Comparison of ENCODE assay signal across 28 cellular contexts in genomic region chr9:27073841-27074728, GRCh38. TPM values are rescaled to one million over a fixed set of nuclear protein-coding genes. Genes with fewer than 3 reads are reported as not detected.
"Had no signal": no experiment of that assay in that cellular context is flagged by ENCODE, and none has a peak within 500 bp of the region (broad histone marks: within the 10 kb centered on the region; RNA-seq: fewer than 3 reads in every experiment).

No MANE protein-coding gene starts in this region.

- H3K4me2 ChIP-seq: hepatocyte had no signal

- H3K4me1 Mint-ChIP-seq: activated CD4-positive, alpha-beta T cell treated with anti-CD3 and anti-CD28 coated beads, Interleukin-2, amount 10 ng/mL, durations not matched to agents 24 days and 14 days; activated CD8-positive, alpha-beta memory T cell treated with anti-CD3 and anti-CD28 coated beads, Interleukin-2, amount 10 ng/mL, durations not matched to agents 7 days and 5 days; central memory CD8-positive, alpha-beta T cell; immature natural killer cell; nephron progenitor cell; T-helper 17 cell had no signal

- H3K36me3 ChIP-seq: ascending aorta, brain microvascular endothelial cell, colonic mucosa, left ventricle myocardium inferior, thyroid gland had no signal

- H3K27me3 ChIP-seq: ascending aorta, brain microvascular endothelial cell, colonic mucosa, dorsolateral prefrontal cortex, hepatocyte, thyroid gland had no signal

- H2AFZ ChIP-seq: hepatocyte, parathyroid adenoma had no signal

- H3K4me3 Mint-ChIP-seq: activated CD4-positive, alpha-beta T cell treated with anti-CD3 and anti-CD28 coated beads, Interleukin-2, amount 10 ng/mL, durations not matched to agents 24 days and 14 days; activated CD8-positive, alpha-beta memory T cell treated with anti-CD3 and anti-CD28 coated beads, Interleukin-2, amount 10 ng/mL, durations not matched to agents 7 days and 5 days; activated CD8-positive, alpha-beta T cell treated with anti-CD3 and anti-CD28 coated beads for 36 hours; activated T-helper 1 cell treated with anti-CD3 and anti-CD28 coated beads, Interleukin-12 subunit alpha, Interleukin-12 subunit beta, Interleukin-2, Interleukin-4 antibody, amounts not matched to agents 30 ng/mL and 10 ng/mL and 1 ng/mL, durations not matched to agents 14 hours and 24 hours and 36 hours; central memory CD8-positive, alpha-beta T cell; effector memory CD8-positive, alpha-beta T cell; immature natural killer cell; nephron progenitor cell; stimulated activated naive CD8-positive, alpha-beta T cell treated with anti-CD3 and anti-CD28 coated beads, Interleukin-15, Interleukin-2, amounts not matched to agents 100 ng/mL and 50 ng/mL, for 24 hours; T-helper 17 cell had no signal

- DNase-seq: activated CD4-positive, alpha-beta T cell treated with anti-CD3 and anti-CD28 coated beads, Interleukin-2, amount 10 ng/mL, durations not matched to agents 24 days and 14 days; activated CD8-positive, alpha-beta memory T cell treated with anti-CD3 and anti-CD28 coated beads, Interleukin-2, amount 10 ng/mL, durations not matched to agents 7 days and 5 days; activated CD8-positive, alpha-beta T cell treated with anti-CD3 and anti-CD28 coated beads for 36 hours; activated gamma-delta T cell; activated naive CD4-positive, alpha-beta T cell treated with anti-CD3 and anti-CD28 coated beads, Interleukin-2, amount 50 U/mL, for 16 hours; brain microvascular endothelial cell; colonic mucosa; dorsolateral prefrontal cortex; effector memory CD8-positive, alpha-beta T cell; glutamatergic neuron; immature natural killer cell; kidney glomerular epithelial cell; left ventricle myocardium inferior; midbrain; nephron progenitor cell; nucleus accumbens; right cardiac atrium; stimulated activated CD4-positive, alpha-beta T cell treated with anti-CD3 and anti-CD28 coated beads, Interleukin-12 subunit alpha, Interleukin-12 subunit beta, amount 100 ng/mL, for 4 hours; stimulated activated CD4-positive, alpha-beta T cell treated with anti-CD3 and anti-CD28 coated beads, Interleukin-4, amount 100 ng/mL, for 4 hours; substantia nigra; T-helper 17 cell; thyroid gland had no signal

- H3K79me2 ChIP-seq: hepatocyte, parathyroid adenoma had no signal

- H3K9me3 Mint-ChIP-seq: activated CD8-positive, alpha-beta T cell treated with anti-CD3 and anti-CD28 coated beads for 36 hours; activated T-helper 1 cell treated with anti-CD3 and anti-CD28 coated beads, Interleukin-12 subunit alpha, Interleukin-12 subunit beta, Interleukin-2, Interleukin-4 antibody, amounts not matched to agents 30 ng/mL and 10 ng/mL and 1 ng/mL, durations not matched to agents 14 hours and 24 hours and 36 hours; central memory CD8-positive, alpha-beta T cell; effector memory CD8-positive, alpha-beta T cell had no signal

- H3K27ac ChIP-seq: ascending aorta, brain microvascular endothelial cell, colonic mucosa, dorsolateral prefrontal cortex, hepatocyte, left ventricle myocardium inferior, parathyroid adenoma, thyroid gland had no signal

- H3K27me3 Mint-ChIP-seq: activated CD4-positive, alpha-beta T cell treated with anti-CD3 and anti-CD28 coated beads, Interleukin-2, amount 10 ng/mL, durations not matched to agents 24 days and 14 days; activated CD8-positive, alpha-beta memory T cell treated with anti-CD3 and anti-CD28 coated beads, Interleukin-2, amount 10 ng/mL, durations not matched to agents 7 days and 5 days; activated CD8-positive, alpha-beta T cell treated with anti-CD3 and anti-CD28 coated beads for 36 hours; central memory CD8-positive, alpha-beta T cell; effector memory CD8-positive, alpha-beta T cell; stimulated activated naive CD8-positive, alpha-beta T cell treated with anti-CD3 and anti-CD28 coated beads, Interleukin-15, Interleukin-2, amounts not matched to agents 100 ng/mL and 50 ng/mL, for 24 hours; T-helper 17 cell had no signal

- H3K9me3 ChIP-seq: ascending aorta, colonic mucosa, left ventricle myocardium inferior, thyroid gland had no signal

- H3K9ac ChIP-seq: parathyroid adenoma had no signal

- H3K4me1 ChIP-seq: ascending aorta, colonic mucosa, left ventricle myocardium inferior, parathyroid adenoma, thyroid gland had no signal

- H3K4me3 ChIP-seq: ascending aorta, colonic mucosa, dorsolateral prefrontal cortex, hepatocyte, left ventricle myocardium inferior, thyroid gland had no signal

- H3K27ac Mint-ChIP-seq: activated CD4-positive, alpha-beta T cell treated with anti-CD3 and anti-CD28 coated beads, Interleukin-2, amount 10 ng/mL, durations not matched to agents 24 days and 14 days; activated CD8-positive, alpha-beta memory T cell treated with anti-CD3 and anti-CD28 coated beads, Interleukin-2, amount 10 ng/mL, durations not matched to agents 7 days and 5 days; activated CD8-positive, alpha-beta T cell treated with anti-CD3 and anti-CD28 coated beads for 36 hours; activated T-helper 1 cell treated with anti-CD3 and anti-CD28 coated beads, Interleukin-12 subunit alpha, Interleukin-12 subunit beta, Interleukin-2, Interleukin-4 antibody, amounts not matched to agents 30 ng/mL and 10 ng/mL and 1 ng/mL, durations not matched to agents 14 hours and 24 hours and 36 hours; effector memory CD8-positive, alpha-beta T cell; immature natural killer cell; nephron progenitor cell; stimulated activated naive CD8-positive, alpha-beta T cell treated with anti-CD3 and anti-CD28 coated beads, Interleukin-15, Interleukin-2, amounts not matched to agents 100 ng/mL and 50 ng/mL, for 24 hours; T-helper 17 cell had no signal

- ATAC-seq: activated CD8-positive, alpha-beta memory T cell treated with anti-CD3 and anti-CD28 coated beads, Interleukin-2, amount 10 ng/mL, durations not matched to agents 7 days and 5 days; activated CD8-positive, alpha-beta T cell treated with anti-CD3 and anti-CD28 coated beads for 36 hours; effector memory CD8-positive, alpha-beta T cell; right cardiac atrium; T-helper 17 cell had no signal

RNA-seq across cellular contexts. Expression of gene TEK, which starts 34.9 kb away (rescaled TPM):
- total RNA-seq: activated CD4-positive, alpha-beta T cell treated with anti-CD3 and anti-CD28 coated beads, Interleukin-2, amount 10 ng/mL, durations not matched to agents 24 days and 14 days; activated CD8-positive, alpha-beta memory T cell treated with anti-CD3 and anti-CD28 coated beads, Interleukin-2, amount 10 ng/mL, durations not matched to agents 7 days and 5 days; activated CD8-positive, alpha-beta T cell treated with anti-CD3 and anti-CD28 coated beads for 36 hours; activated T-helper 1 cell treated with anti-CD3 and anti-CD28 coated beads, Interleukin-12 subunit alpha, Interleukin-12 subunit beta, Interleukin-2, Interleukin-4 antibody, amounts not matched to agents 30 ng/mL and 10 ng/mL and 1 ng/mL, durations not matched to agents 14 hours and 24 hours and 36 hours; T-helper 17 cell had no signal
- polyA plus RNA-seq: immature natural killer cell had no signal
